ENCODE assay signal across 18 cellular contexts in the genomic region with DNA sequence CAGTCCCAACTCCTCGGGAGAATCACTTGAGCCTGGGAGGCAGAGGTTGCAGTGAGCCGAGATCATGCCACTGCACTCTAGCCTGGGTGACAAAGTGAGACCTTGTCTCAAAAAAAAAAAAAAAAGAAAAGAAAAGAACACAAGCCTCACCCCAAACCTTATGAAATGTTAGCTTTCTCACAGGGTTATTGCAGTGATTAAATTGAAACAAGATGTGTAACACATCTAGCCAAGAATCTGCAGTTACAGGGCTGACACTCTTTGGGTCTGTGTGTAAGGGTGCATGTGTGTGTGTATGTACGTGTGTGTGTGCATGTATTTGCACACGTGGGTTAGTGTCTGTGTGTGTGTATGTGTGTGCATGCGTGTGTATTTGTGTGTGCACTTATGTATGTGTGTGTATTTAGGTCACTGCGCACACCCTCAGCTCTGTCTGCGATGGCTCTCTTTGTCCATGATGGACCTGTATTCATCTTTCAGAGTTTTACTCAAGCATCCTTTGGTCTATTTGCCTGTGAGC.
DNase-seq lines count a peak whose midpoint lies in the region; ATAC-seq, FAIRE-seq and TF ChIP-seq lines count a peak whose summit lies in the region.
"Had no signal": no experiment of that assay in that cellular context is flagged by ENCODE, and none has a peak within 500 bp of the region (broad histone marks: within the 10 kb centered on the region; RNA-seq: fewer than 3 reads in every experiment).

No MANE protein-coding gene starts in this region.

- no peak for ATAC-seq in GM19467 (IDR thresholded peaks at IDR 0.05; ENCODE audit: unreplicated experiment)
- ATAC-seq: K562 had no signal

- POLR2A ChIA-PET in HEK293 (lab: Yijun Ruan, JAX) = no interaction called here

- no peak for TF ChIP-seq CTCF in AG10803 (conservative IDR thresholded peaks at IDR 0.05; ENCODE audit: low read length)
- no peak for TF ChIP-seq CTCF in HEK293 (tag by site-specific recombination; IDR thresholded peaks at IDR 0.05)
- no peak for TF ChIP-seq CTCF in fibroblast of mammary gland (conservative IDR thresholded peaks at IDR 0.05; ENCODE audit: control insufficient read depth, insufficient read depth, low read depth, low read length)
- no peak for TF ChIP-seq CTCF in coronary artery (IDR thresholded peaks at IDR 0.05)

- H3K4me3 ChIP-seq in AG10803 (ENCODE audit: low read length) (no peak overlapping the region), HEK293 (ENCODE audit: low read depth, low read length) (no peak overlapping the region), fibroblast of mammary gland (ENCODE audit: control insufficient read depth, low read depth, low read length) (no peak overlapping the region), coronary artery (no peak overlapping the region)
- H3K4me3 ChIP-seq: BLaER1, K562 had no signal

- no peaks in the 10 kb centered on the region for H3K9me3 ChIP-seq in HEK293 (ENCODE audit: control insufficient read depth, insufficient read depth, low read depth, low read length)
- H3K9me3 ChIP-seq: BLaER1, Caco-2 had no signal

- DNase-seq in AG10803 (ENCODE audit: low read depth) = peak; percentile 64
- DNase-seq in fibroblast of mammary gland (ENCODE audit: low read depth) = peak; percentile 28
- DNase-seq in urothelium cell line (ENCODE audit: low spot score) = no peak
- no peak for DNase-seq in coronary artery (ENCODE audit: low spot score)
- no peak for DNase-seq in RKO (ENCODE audit: low spot score)
- DNase-seq: ACHN; AML-193; Caco-2; CD8-positive, alpha-beta memory T cell; DMS53; GF-D8; HCEC 1CT; Karpas-422 had no signal

- peaks cover 4% of the 10 kb centered on the region; the same call in 1 of the 2 replicates for H3K4me1 ChIP-seq in HEK293 (ENCODE audit: control insufficient read depth, insufficient read depth, low read length)
- H3K4me1 ChIP-seq: Caco-2 had no signal

- CTCF ChIA-PET in HEK293 (lab: Yijun Ruan, JAX) = interaction anchor here (0.6 to 13.5 kb wide), 7 partner anchors 12 to 954 kb away, joined by 3 to 263 read pairs (median 26); no protein-coding TSS in a partner anchor

- FAIRE-seq in urothelium cell line (lab: Jason Lieb, UNC) = peak; percentile 94
- FAIRE-seq: K562 had no signal

- H3K36me3 ChIP-seq in HEK293 (ENCODE audit: control insufficient read depth in 2 of 2, insufficient read depth in 1 of 2, low read length in 2 of 2) = no peaks in the 10 kb centered on the region
- H3K36me3 ChIP-seq: BLaER1 had no signal

- no peak overlapping the region for H3K27ac ChIP-seq in HEK293 (ENCODE audit: extremely low read depth, low read depth, low read length)
- no peak overlapping the region for H3K27ac ChIP-seq in coronary artery
- H3K27ac ChIP-seq: BLaER1, HL-60 had no signal

TF ChIP-seq in HEK293, 187 proteins besides CTCF, POLR2A, EP300 and RAD21:
- TF ChIP-seq ZEB2 (tag by site-specific recombination; IDR thresholded peaks at IDR 0.05) (no peak), ZFP41 (tag by site-specific recombination; IDR thresholded peaks at IDR 0.05; ENCODE audit: borderline replicate concordance) (no peak), ZNF692 (tag by site-specific recombination; IDR thresholded peaks at IDR 0.05) (no peak)
- TF ChIP-seq, protein P1, sequence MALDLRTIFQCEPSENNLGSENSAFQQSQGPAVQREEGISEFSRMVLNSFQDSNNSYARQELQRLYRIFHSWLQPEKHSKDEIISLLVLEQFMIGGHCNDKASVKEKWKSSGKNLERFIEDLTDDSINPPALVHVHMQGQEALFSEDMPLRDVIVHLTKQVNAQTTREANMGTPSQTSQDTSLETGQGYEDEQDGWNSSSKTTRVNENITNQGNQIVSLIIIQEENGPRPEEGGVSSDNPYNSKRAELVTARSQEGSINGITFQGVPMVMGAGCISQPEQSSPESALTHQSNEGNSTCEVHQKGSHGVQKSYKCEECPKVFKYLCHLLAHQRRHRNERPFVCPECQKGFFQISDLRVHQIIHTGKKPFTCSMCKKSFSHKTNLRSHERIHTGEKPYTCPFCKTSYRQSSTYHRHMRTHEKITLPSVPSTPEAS (tag by site-specific recombination; IDR thresholded peaks at IDR 0.05) = peak; percentile 97

Comparison
In these comparisons a context has a peak if more than half of its experiments do, and no peak if none do; other contexts are left out.
1. DNase-seq: peak in AG10803 (single experiment) and fibroblast of mammary gland (single experiment); none in urothelium cell line (single experiment), coronary artery (single experiment) and RKO (single experiment).